ENCODE assay signal across 1 cellular context in genomic region chr1:145711213-145711651, GRCh38.
TF ChIP-seq lines count a peak whose summit lies in the region.

No MANE protein-coding gene starts in this region.

TF ChIP-seq in HepG2, 621 proteins besides CTCF, POLR2A, EP300 and RAD21 (continued from another document and continues in another):
- TF ChIP-seq, protein P1, sequence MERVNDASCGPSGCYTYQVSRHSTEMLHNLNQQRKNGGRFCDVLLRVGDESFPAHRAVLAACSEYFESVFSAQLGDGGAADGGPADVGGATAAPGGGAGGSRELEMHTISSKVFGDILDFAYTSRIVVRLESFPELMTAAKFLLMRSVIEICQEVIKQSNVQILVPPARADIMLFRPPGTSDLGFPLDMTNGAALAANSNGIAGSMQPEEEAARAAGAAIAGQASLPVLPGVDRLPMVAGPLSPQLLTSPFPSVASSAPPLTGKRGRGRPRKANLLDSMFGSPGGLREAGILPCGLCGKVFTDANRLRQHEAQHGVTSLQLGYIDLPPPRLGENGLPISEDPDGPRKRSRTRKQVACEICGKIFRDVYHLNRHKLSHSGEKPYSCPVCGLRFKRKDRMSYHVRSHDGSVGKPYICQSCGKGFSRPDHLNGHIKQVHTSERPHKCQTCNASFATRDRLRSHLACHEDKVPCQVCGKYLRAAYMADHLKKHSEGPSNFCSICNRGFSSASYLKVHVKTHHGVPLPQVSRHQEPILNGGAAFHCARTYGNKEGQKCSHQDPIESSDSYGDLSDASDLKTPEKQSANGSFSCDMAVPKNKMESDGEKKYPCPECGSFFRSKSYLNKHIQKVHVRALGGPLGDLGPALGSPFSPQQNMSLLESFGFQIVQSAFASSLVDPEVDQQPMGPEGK (CRISPR knock-in tag; IDR thresholded peaks at IDR 0.05), result peak; percentile 26; the same call in 1 of the 2 replicates
- TF ChIP-seq, protein P2, sequence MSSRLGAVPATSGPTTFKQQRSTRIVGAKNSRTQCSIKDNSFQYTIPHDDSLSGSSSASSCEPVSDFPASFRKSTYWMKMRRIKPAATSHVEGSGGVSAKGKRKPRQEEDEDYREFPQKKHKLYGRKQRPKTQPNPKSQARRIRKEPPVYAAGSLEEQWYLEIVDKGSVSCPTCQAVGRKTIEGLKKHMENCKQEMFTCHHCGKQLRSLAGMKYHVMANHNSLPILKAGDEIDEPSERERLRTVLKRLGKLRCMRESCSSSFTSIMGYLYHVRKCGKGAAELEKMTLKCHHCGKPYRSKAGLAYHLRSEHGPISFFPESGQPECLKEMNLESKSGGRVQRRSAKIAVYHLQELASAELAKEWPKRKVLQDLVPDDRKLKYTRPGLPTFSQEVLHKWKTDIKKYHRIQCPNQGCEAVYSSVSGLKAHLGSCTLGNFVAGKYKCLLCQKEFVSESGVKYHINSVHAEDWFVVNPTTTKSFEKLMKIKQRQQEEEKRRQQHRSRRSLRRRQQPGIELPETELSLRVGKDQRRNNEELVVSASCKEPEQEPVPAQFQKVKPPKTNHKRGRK (CRISPR knock-in tag; IDR thresholded peaks at IDR 0.05), result no peak
- TF ChIP-seq ISL2 (CRISPR knock-in tag; IDR thresholded peaks at IDR 0.05) (peak; percentile 56; the same call in 1 of the 2 replicates), MTA1 (CRISPR knock-in tag; IDR thresholded peaks at IDR 0.05; ENCODE audit: borderline replicate concordance) (peak; percentile 58; the same call in 1 of the 2 replicates), SOX13 (IDR thresholded peaks at IDR 0.05) (no peak), SOX13 (CRISPR knock-in tag; conservative IDR thresholded peaks at IDR 0.05 in 1 of 2, IDR thresholded peaks at IDR 0.05 in 1 of 2) (peak in 1 of 2 experiments; percentile 71; a peak in 2 of 4 replicates), ZNF629 (CRISPR knock-in tag; conservative IDR thresholded peaks at IDR 0.05) (no peak), STAT5B (CRISPR knock-in tag; IDR thresholded peaks at IDR 0.05) (no peak), BATF2 (CRISPR knock-in tag; IDR thresholded peaks at IDR 0.05) (no peak), RBM22 (optimal IDR thresholded peaks at IDR 0.05; ENCODE audit: low read length) (no peak), KAT8 (CRISPR knock-in tag; IDR thresholded peaks at IDR 0.05) (no peak; the same call in 1 of the 2 replicates), NFKB2 (CRISPR knock-in tag; IDR thresholded peaks at IDR 0.05; ENCODE audit: borderline replicate concordance) (no peak), ZNF121 (CRISPR knock-in tag; IDR thresholded peaks at IDR 0.05) (peak; percentile 55; the same call in 1 of the 2 replicates), MAFF (IDR thresholded peaks at IDR 0.05; ENCODE audit: low read depth, low read length) (no peak), SMC3 (IDR thresholded peaks at IDR 0.05; ENCODE audit: low read length) (0 out of 2 replicates have a peak, but pooled peaks have one; percentile 1), ZNF292 (CRISPR knock-in tag; IDR thresholded peaks at IDR 0.05; ENCODE audit: borderline replicate concordance, low read depth) (peak; percentile 38; the same call in 1 of the 2 replicates), ZEB1 (IDR thresholded peaks at IDR 0.05; ENCODE audit: insufficient replicate concordance, low read depth) (peak; percentile 56), FIP1L1 (IDR thresholded peaks at IDR 0.05; ENCODE audit: borderline replicate concordance, insufficient read depth, low read depth, low read length) (no peak), NCOR1 (IDR thresholded peaks at IDR 0.05; ENCODE audit: borderline replicate concordance, low read length) (peak; percentile 47; the same call in 1 of the 2 replicates), NFIB (CRISPR knock-in tag; IDR thresholded peaks at IDR 0.05; ENCODE audit: borderline replicate concordance) (no peak), SKI (IDR thresholded peaks at IDR 0.05; ENCODE audit: partially characterized antibody) (peak; percentile 54), BCL6 (CRISPR knock-in tag; IDR thresholded peaks at IDR 0.05) (peak; percentile 72), MAZ (IDR thresholded peaks at IDR 0.05; ENCODE audit: borderline replicate concordance, low read depth, low read length) (no peak), MAZ (CRISPR knock-in tag; IDR thresholded peaks at IDR 0.05; ENCODE audit: low read depth) (no peak), ZNF496 (CRISPR knock-in tag; IDR thresholded peaks at IDR 0.05; ENCODE audit: insufficient replicate concordance) (no peak), XRCC5 (optimal IDR thresholded peaks at IDR 0.05; ENCODE audit: low read length) (no peak), EEA1 (CRISPR knock-in tag; IDR thresholded peaks at IDR 0.05; ENCODE audit: borderline replicate concordance) (no peak), ZNF678 (CRISPR knock-in tag; IDR thresholded peaks at IDR 0.05) (no peak), RXRB (CRISPR knock-in tag; IDR thresholded peaks at IDR 0.05; ENCODE audit: borderline replicate concordance) (peak; percentile 74), ZNF501 (CRISPR knock-in tag; IDR thresholded peaks at IDR 0.05) (no peak), MIXL1 (CRISPR knock-in tag; IDR thresholded peaks at IDR 0.05) (peak; percentile 77), ZNF460 (CRISPR knock-in tag; IDR thresholded peaks at IDR 0.05; ENCODE audit: borderline replicate concordance) (no peak), ASH2L (IDR thresholded peaks at IDR 0.05; ENCODE audit: insufficient read length, low read depth, low read length) (peak; percentile 67)
- TF ChIP-seq, protein P3, sequence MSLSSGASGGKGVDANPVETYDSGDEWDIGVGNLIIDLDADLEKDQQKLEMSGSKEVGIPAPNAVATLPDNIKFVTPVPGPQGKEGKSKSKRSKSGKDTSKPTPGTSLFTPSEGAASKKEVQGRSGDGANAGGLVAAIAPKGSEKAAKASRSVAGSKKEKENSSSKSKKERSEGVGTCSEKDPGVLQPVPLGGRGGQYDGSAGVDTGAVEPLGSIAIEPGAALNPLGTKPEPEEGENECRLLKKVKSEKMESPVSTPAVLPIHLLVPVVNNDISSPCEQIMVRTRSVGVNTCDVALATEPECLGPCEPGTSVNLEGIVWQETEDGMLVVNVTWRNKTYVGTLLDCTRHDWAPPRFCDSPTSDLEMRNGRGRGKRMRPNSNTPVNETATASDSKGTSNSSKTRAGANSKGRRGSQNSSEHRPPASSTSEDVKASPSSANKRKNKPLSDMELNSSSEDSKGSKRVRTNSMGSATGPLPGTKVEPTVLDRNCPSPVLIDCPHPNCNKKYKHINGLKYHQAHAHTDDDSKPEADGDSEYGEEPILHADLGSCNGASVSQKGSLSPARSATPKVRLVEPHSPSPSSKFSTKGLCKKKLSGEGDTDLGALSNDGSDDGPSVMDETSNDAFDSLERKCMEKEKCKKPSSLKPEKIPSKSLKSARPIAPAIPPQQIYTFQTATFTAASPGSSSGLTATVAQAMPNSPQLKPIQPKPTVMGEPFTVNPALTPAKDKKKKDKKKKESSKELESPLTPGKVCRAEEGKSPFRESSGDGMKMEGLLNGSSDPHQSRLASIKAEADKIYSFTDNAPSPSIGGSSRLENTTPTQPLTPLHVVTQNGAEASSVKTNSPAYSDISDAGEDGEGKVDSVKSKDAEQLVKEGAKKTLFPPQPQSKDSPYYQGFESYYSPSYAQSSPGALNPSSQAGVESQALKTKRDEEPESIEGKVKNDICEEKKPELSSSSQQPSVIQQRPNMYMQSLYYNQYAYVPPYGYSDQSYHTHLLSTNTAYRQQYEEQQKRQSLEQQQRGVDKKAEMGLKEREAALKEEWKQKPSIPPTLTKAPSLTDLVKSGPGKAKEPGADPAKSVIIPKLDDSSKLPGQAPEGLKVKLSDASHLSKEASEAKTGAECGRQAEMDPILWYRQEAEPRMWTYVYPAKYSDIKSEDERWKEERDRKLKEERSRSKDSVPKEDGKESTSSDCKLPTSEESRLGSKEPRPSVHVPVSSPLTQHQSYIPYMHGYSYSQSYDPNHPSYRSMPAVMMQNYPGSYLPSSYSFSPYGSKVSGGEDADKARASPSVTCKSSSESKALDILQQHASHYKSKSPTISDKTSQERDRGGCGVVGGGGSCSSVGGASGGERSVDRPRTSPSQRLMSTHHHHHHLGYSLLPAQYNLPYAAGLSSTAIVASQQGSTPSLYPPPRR (CRISPR knock-in tag; IDR thresholded peaks at IDR 0.05; ENCODE audit: borderline replicate concordance), result peak; percentile 40; the same call in 1 of the 2 replicates
- TF ChIP-seq, protein P4, sequence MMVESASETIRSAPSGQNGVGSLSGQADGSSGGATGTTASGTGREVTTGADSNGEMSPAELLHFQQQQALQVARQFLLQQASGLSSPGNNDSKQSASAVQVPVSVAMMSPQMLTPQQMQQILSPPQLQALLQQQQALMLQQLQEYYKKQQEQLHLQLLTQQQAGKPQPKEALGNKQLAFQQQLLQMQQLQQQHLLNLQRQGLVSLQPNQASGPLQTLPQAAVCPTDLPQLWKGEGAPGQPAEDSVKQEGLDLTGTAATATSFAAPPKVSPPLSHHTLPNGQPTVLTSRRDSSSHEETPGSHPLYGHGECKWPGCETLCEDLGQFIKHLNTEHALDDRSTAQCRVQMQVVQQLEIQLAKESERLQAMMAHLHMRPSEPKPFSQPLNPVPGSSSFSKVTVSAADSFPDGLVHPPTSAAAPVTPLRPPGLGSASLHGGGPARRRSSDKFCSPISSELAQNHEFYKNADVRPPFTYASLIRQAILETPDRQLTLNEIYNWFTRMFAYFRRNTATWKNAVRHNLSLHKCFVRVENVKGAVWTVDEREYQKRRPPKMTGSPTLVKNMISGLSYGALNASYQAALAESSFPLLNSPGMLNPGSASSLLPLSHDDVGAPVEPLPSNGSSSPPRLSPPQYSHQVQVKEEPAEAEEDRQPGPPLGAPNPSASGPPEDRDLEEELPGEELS (CRISPR knock-in tag; IDR thresholded peaks at IDR 0.05), result peak; percentile 73; the same call in 1 of the 2 replicates
- TF ChIP-seq, protein P5, sequence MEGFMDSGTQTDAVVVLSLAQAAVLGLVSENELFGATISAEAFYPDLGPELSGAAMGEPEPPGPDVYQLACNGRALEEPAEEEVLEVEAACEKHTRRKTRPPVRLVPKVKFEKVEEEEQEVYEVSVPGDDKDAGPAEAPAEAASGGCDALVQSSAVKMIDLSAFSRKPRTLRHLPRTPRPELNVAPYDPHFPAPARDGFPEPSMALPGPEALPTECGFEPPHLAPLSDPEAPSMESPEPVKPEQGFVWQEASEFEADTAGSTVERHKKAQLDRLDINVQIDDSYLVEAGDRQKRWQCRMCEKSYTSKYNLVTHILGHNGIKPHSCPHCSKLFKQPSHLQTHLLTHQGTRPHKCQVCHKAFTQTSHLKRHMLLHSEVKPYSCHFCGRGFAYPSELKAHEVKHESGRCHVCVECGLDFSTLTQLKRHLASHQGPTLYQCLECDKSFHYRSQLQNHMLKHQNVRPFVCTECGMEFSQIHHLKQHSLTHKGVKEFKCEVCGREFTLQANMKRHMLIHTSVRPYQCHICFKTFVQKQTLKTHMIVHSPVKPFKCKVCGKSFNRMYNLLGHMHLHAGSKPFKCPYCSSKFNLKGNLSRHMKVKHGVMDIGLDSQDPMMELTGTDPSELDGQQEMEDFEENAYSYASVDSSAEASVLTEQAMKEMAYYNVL (CRISPR knock-in tag; IDR thresholded peaks at IDR 0.05; ENCODE audit: borderline replicate concordance), result peak; percentile 80; the same call in 1 of the 2 replicates
- TF ChIP-seq, protein P6, sequence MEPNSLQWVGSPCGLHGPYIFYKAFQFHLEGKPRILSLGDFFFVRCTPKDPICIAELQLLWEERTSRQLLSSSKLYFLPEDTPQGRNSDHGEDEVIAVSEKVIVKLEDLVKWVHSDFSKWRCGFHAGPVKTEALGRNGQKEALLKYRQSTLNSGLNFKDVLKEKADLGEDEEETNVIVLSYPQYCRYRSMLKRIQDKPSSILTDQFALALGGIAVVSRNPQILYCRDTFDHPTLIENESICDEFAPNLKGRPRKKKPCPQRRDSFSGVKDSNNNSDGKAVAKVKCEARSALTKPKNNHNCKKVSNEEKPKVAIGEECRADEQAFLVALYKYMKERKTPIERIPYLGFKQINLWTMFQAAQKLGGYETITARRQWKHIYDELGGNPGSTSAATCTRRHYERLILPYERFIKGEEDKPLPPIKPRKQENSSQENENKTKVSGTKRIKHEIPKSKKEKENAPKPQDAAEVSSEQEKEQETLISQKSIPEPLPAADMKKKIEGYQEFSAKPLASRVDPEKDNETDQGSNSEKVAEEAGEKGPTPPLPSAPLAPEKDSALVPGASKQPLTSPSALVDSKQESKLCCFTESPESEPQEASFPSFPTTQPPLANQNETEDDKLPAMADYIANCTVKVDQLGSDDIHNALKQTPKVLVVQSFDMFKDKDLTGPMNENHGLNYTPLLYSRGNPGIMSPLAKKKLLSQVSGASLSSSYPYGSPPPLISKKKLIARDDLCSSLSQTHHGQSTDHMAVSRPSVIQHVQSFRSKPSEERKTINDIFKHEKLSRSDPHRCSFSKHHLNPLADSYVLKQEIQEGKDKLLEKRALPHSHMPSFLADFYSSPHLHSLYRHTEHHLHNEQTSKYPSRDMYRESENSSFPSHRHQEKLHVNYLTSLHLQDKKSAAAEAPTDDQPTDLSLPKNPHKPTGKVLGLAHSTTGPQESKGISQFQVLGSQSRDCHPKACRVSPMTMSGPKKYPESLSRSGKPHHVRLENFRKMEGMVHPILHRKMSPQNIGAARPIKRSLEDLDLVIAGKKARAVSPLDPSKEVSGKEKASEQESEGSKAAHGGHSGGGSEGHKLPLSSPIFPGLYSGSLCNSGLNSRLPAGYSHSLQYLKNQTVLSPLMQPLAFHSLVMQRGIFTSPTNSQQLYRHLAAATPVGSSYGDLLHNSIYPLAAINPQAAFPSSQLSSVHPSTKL (CRISPR knock-in tag; IDR thresholded peaks at IDR 0.05), result peak; percentile 91
- TF ChIP-seq, protein P7, sequence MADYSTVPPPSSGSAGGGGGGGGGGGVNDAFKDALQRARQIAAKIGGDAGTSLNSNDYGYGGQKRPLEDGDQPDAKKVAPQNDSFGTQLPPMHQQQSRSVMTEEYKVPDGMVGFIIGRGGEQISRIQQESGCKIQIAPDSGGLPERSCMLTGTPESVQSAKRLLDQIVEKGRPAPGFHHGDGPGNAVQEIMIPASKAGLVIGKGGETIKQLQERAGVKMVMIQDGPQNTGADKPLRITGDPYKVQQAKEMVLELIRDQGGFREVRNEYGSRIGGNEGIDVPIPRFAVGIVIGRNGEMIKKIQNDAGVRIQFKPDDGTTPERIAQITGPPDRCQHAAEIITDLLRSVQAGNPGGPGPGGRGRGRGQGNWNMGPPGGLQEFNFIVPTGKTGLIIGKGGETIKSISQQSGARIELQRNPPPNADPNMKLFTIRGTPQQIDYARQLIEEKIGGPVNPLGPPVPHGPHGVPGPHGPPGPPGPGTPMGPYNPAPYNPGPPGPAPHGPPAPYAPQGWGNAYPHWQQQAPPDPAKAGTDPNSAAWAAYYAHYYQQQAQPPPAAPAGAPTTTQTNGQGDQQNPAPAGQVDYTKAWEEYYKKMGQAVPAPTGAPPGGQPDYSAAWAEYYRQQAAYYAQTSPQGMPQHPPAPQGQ (CRISPR knock-in tag; IDR thresholded peaks at IDR 0.05; ENCODE audit: borderline replicate concordance), result no peak
- TF ChIP-seq, protein P8, sequence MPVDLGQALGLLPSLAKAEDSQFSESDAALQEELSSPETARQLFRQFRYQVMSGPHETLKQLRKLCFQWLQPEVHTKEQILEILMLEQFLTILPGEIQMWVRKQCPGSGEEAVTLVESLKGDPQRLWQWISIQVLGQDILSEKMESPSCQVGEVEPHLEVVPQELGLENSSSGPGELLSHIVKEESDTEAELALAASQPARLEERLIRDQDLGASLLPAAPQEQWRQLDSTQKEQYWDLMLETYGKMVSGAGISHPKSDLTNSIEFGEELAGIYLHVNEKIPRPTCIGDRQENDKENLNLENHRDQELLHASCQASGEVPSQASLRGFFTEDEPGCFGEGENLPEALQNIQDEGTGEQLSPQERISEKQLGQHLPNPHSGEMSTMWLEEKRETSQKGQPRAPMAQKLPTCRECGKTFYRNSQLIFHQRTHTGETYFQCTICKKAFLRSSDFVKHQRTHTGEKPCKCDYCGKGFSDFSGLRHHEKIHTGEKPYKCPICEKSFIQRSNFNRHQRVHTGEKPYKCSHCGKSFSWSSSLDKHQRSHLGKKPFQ (CRISPR knock-in tag; IDR thresholded peaks at IDR 0.05; ENCODE audit: insufficient replicate concordance), result peak; percentile 55
